ENCODE assay signal across 15 cellular contexts in the genomic region with DNA sequence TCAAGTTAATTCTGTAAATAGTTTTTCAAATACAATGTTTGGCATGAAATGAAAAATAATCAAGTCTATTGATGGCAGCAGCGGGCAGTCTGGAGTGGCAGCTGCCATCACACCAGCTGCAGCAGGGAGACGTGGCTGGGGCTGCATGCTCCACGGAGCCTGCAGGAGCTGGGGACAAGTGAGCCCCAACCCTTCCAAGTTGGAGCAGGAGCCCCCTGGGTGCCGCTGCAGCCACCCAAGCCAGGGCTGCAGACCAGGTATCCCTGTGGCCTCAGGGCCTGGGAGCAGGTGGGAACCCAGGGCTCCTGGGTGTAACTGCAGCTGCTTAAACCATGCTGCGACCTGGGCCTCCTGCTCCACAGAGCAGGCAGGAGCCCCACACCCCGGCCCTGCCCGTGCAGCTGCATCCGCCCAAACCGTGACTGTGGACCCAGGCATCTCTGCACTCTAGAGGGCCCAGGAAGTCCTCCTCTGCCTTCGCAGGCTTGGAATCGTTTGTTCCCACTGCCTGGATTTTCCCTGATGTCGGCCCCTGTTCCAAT.
DNase-seq lines count a peak whose midpoint lies in the region; ATAC-seq and TF ChIP-seq lines count a peak whose summit lies in the region.
"Had no signal": no experiment of that assay in that cellular context is flagged by ENCODE, and none has a peak within 500 bp of the region (broad histone marks: within the 10 kb centered on the region; RNA-seq: fewer than 3 reads in every experiment).

No MANE protein-coding gene starts in this region.

- no peaks in the 10 kb centered on the region for H3K9me3 Mint-ChIP-seq in chondrocyte (ENCODE audit: low read depth)
- peaks cover 5% of the 10 kb centered on the region for H3K9me3 Mint-ChIP-seq in stimulated activated effector memory CD8-positive, alpha-beta T cell treated with anti-CD3 and anti-CD28 coated beads, Interleukin-12 subunit alpha, Interleukin-12 subunit beta, amount 100 ng/mL, for 72 hours

- H3K36me3 Mint-ChIP-seq in chondrocyte (ENCODE audit: low read depth), result no peaks in the 10 kb centered on the region
- no peaks in the 10 kb centered on the region for H3K36me3 Mint-ChIP-seq in stimulated activated effector memory CD8-positive, alpha-beta T cell treated with anti-CD3 and anti-CD28 coated beads, Interleukin-12 subunit alpha, Interleukin-12 subunit beta, amount 100 ng/mL, for 72 hours

- H3K27me3 Mint-ChIP-seq in chondrocyte (ENCODE audit: low read depth), result no peaks in the 10 kb centered on the region

- H3K9me3 ChIP-seq in transverse colon, result no peaks in the 10 kb centered on the region
- H3K9me3 ChIP-seq: BLaER1 treated with 17β-estradiol and CSF1 and Interleukin-3, amounts not matched to agents 10 nM and 100 nM; SJSA1 had no signal

- no peaks in the 10 kb centered on the region for H3K27me3 ChIP-seq in transverse colon
- H3K27me3 ChIP-seq: BLaER1 treated with 17β-estradiol and CSF1 and Interleukin-3, amounts not matched to agents 10 nM and 100 nM; SJSA1 had no signal

- no peak overlapping the region for H3K27ac ChIP-seq in transverse colon
- H3K27ac ChIP-seq: BLaER1 treated with 17β-estradiol and CSF1 and Interleukin-3, amounts not matched to agents 10 nM and 100 nM; SJSA1 had no signal

- in situ Hi-C loops in transverse colon (cut with MboI; ENCODE audit: low pct_ligation_motif_present in 1 of 4, low pct_unique_long_range_greater_than_20kb in 1 of 4, low sequenced_read_pairs in 3 of 4), result no loop called here

- no peaks in the 10 kb centered on the region for H3K36me3 ChIP-seq in transverse colon
- H3K36me3 ChIP-seq: BLaER1 treated with 17β-estradiol and CSF1 and Interleukin-3, amounts not matched to agents 10 nM and 100 nM; SJSA1 had no signal

- TF ChIP-seq CTCF in chondrocyte (IDR thresholded peaks at IDR 0.05) (no peak), transverse colon (IDR thresholded peaks at IDR 0.05) (no peak)

- H3K4me1 ChIP-seq in transverse colon, result no peaks in the 10 kb centered on the region
- H3K4me1 ChIP-seq: SJSA1 had no signal

- TF ChIP-seq EP300 in transverse colon (IDR thresholded peaks at IDR 0.05; ENCODE audit: low read depth), result no peak

- H3K4me3 ChIP-seq in transverse colon, result no peak overlapping the region
- H3K4me3 ChIP-seq: BLaER1 treated with 17β-estradiol and CSF1 and Interleukin-3, amounts not matched to agents 10 nM and 100 nM; SJSA1 had no signal

- peak; percentile 45 for ATAC-seq in stimulated activated effector memory CD8-positive, alpha-beta T cell treated with anti-CD3 and anti-CD28 coated beads, Interleukin-12 subunit alpha, Interleukin-12 subunit beta, amount 100 ng/mL, for 72 hours

- 89% methylated on average over 11 of the region's 12 CpGs; no CpG with 5 or more reads in 1 of the 2 donors for WGBS in transverse colon (ENCODE audit: low coverage in 1 of 2), 2 donors

- H3K4me1 Mint-ChIP-seq in chondrocyte (ENCODE audit: low read depth), result peaks cover 28% of the 10 kb centered on the region
- H3K4me1 Mint-ChIP-seq in stimulated activated effector memory CD8-positive, alpha-beta T cell treated with anti-CD3 and anti-CD28 coated beads, Interleukin-12 subunit alpha, Interleukin-12 subunit beta, amount 100 ng/mL, for 72 hours, result no peaks in the 10 kb centered on the region

- H3K27ac Mint-ChIP-seq in chondrocyte (ENCODE audit: unreplicated experiment), result no peak overlapping the region
- no peak overlapping the region for H3K27ac Mint-ChIP-seq in stimulated activated effector memory CD8-positive, alpha-beta T cell treated with anti-CD3 and anti-CD28 coated beads, Interleukin-12 subunit alpha, Interleukin-12 subunit beta, amount 100 ng/mL, for 72 hours

- H3K4me3 Mint-ChIP-seq in chondrocyte (ENCODE audit: unreplicated experiment), result no peak overlapping the region
- H3K4me3 Mint-ChIP-seq in stimulated activated effector memory CD8-positive, alpha-beta T cell treated with anti-CD3 and anti-CD28 coated beads, Interleukin-12 subunit alpha, Interleukin-12 subunit beta, amount 100 ng/mL, for 72 hours, result no peak overlapping the region

- DNase-seq in NCI-H2107 treated with DMSO at 0.1 percent for 48 hours (lab: John Stamatoyannopoulos, UW; ENCODE audit: unreplicated experiment) (peak; percentile 63), NCI-H2107 (lab: John Stamatoyannopoulos, UW) (no peak), NCI-H146 (lab: John Stamatoyannopoulos, UW) (peak; percentile 99), chondrocyte (ENCODE audit: low spot score) (peak; percentile 83), SK-N-DZ (ENCODE audit: low spot score) (no peak), putamen (ENCODE audit: low spot score) (no peak), transverse colon (no peak)
- DNase-seq in stimulated activated effector memory CD8-positive, alpha-beta T cell treated with anti-CD3 and anti-CD28 coated beads, Interleukin-12 subunit alpha, Interleukin-12 subunit beta, amount 100 ng/mL, for 72 hours (ENCODE audit: low spot score in 2 of 2), result no peak
- DNase-seq: DMS79, H7, Karpas-422, MM.1S, NCI-H2029 treated with DMSO at 0.1 percent for 48 hours had no signal

- intact Hi-C loops in transverse colon (cut with DNase I; ENCODE audit: low total_unique reads), result no loop called here

- no peak for TF ChIP-seq POLR2A in transverse colon (IDR thresholded peaks at IDR 0.05)

Comparison
In these comparisons a context has a peak if more than half of its experiments do, and no peak if none do; other contexts are left out.
1. DNase-seq: peak in NCI-H2107 treated with DMSO at 0.1 percent for 48 hours (single experiment), NCI-H146 (single experiment) and chondrocyte (single experiment); none in NCI-H2107 (single experiment), stimulated activated effector memory CD8-positive, alpha-beta T cell treated with anti-CD3 and anti-CD28 coated beads, Interleukin-12 subunit alpha, Interleukin-12 subunit beta, amount 100 ng/mL, for 72 hours (0 of 2), SK-N-DZ (single experiment), putamen (single experiment) and transverse colon (single experiment).